14 cellular contexts compared by ENCODE assay signal in the genomic region with DNA sequence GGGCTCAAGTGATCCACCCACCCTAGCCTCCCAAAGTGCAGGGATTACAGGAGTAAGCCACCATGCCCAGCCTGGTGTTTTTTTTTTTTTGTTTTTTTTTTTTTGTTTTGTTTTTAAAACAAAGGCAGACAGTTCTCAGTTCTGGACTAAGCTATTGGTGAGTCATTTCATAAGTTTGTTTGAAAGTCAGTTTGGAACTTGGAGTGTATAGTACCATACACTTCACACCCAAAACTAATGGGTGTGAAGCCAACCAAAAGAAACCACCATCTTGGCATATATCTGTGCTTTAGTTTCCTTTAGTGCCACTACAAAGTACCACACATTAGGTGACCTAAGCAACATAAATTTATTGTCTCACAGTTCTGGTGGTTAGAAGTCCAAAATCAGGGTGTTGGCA.
"Had no signal": no experiment of that assay in that cellular context is flagged by ENCODE, and none has a peak within 500 bp of the region (broad histone marks: within the 10 kb centered on the region; RNA-seq: fewer than 3 reads in every experiment).

No MANE protein-coding gene starts in this region.

- ATAC-seq: activated T-helper 17 cell treated with anti-CD3 and anti-CD28 coated beads, Interleukin-2, amount 50 U/mL, for 72 hours; naive thymus-derived CD4-positive, alpha-beta T cell had no signal

- DNase-seq: activated CD4-positive, alpha-beta T cell treated with anti-CD3 and anti-CD28 coated beads, Interleukin-2, amount 10 ng/mL, durations not matched to agents 24 days and 14 days; activated naive CD4-positive, alpha-beta T cell treated with anti-CD3 and anti-CD28 coated beads for 36 hours; caudate nucleus; islet precursor cell; left ventricle myocardium inferior; naive thymus-derived CD4-positive, alpha-beta T cell; stimulated activated CD4-positive, alpha-beta T cell treated with anti-CD3 and anti-CD28 coated beads, Interleukin-12 subunit alpha, Interleukin-12 subunit beta, amount 100 ng/mL, for 4 hours; stimulated activated naive B cell treated with anti-CD40 and anti-IgM and Interleukin-4, amounts not matched to agents 10 μg/mL and 1 μg/mL and 100 μg/mL, for 72 hours; transverse colon had no signal

- H3K4me3 Mint-ChIP-seq: activated CD4-positive, alpha-beta T cell treated with anti-CD3 and anti-CD28 coated beads, Interleukin-2, amount 10 ng/mL, durations not matched to agents 24 days and 14 days; activated naive CD4-positive, alpha-beta T cell treated with anti-CD3 and anti-CD28 coated beads for 36 hours; activated T-helper 17 cell treated with anti-CD3 and anti-CD28 coated beads, Interleukin-2, amount 50 U/mL, for 72 hours; naive thymus-derived CD4-positive, alpha-beta T cell; stimulated activated naive B cell treated with anti-CD40 and anti-IgM and Interleukin-4, amounts not matched to agents 10 μg/mL and 1 μg/mL and 100 μg/mL, for 72 hours had no signal

- H3K4me1 ChIP-seq: esophagus muscularis mucosa, parathyroid adenoma, transverse colon had no signal

- H3K9me3 ChIP-seq: esophagus muscularis mucosa, left ventricle myocardium inferior, neutrophil, transverse colon had no signal

- H3K4me1 Mint-ChIP-seq: activated T-helper 17 cell treated with anti-CD3 and anti-CD28 coated beads, Interleukin-2, amount 50 U/mL, for 72 hours; stimulated activated naive B cell treated with anti-CD40 and anti-IgM and Interleukin-4, amounts not matched to agents 10 μg/mL and 1 μg/mL and 100 μg/mL, for 72 hours had no signal

- H3K27ac ChIP-seq: esophagus muscularis mucosa, hepatocyte, left ventricle myocardium inferior, neutrophil, parathyroid adenoma, transverse colon had no signal

- H3K36me3 ChIP-seq: esophagus muscularis mucosa, left ventricle myocardium inferior, neutrophil, transverse colon had no signal

- H3K27ac Mint-ChIP-seq: activated CD4-positive, alpha-beta T cell treated with anti-CD3 and anti-CD28 coated beads, Interleukin-2, amount 10 ng/mL, durations not matched to agents 24 days and 14 days; activated naive CD4-positive, alpha-beta T cell treated with anti-CD3 and anti-CD28 coated beads for 36 hours; activated T-helper 17 cell treated with anti-CD3 and anti-CD28 coated beads, Interleukin-2, amount 50 U/mL, for 72 hours; naive thymus-derived CD4-positive, alpha-beta T cell; stimulated activated naive B cell treated with anti-CD40 and anti-IgM and Interleukin-4, amounts not matched to agents 10 μg/mL and 1 μg/mL and 100 μg/mL, for 72 hours had no signal

- H3K36me3 Mint-ChIP-seq: stimulated activated naive B cell treated with anti-CD40 and anti-IgM and Interleukin-4, amounts not matched to agents 10 μg/mL and 1 μg/mL and 100 μg/mL, for 72 hours had no signal

- H3K4me3 ChIP-seq: esophagus muscularis mucosa, hepatocyte, left ventricle myocardium inferior, transverse colon had no signal

- H3K27me3 ChIP-seq: esophagus muscularis mucosa had no signal

- H3K9me3 Mint-ChIP-seq: activated CD4-positive, alpha-beta T cell treated with anti-CD3 and anti-CD28 coated beads, Interleukin-2, amount 10 ng/mL, durations not matched to agents 24 days and 14 days; activated naive CD4-positive, alpha-beta T cell treated with anti-CD3 and anti-CD28 coated beads for 36 hours; activated T-helper 17 cell treated with anti-CD3 and anti-CD28 coated beads, Interleukin-2, amount 50 U/mL, for 72 hours; naive thymus-derived CD4-positive, alpha-beta T cell; stimulated activated naive B cell treated with anti-CD40 and anti-IgM and Interleukin-4, amounts not matched to agents 10 μg/mL and 1 μg/mL and 100 μg/mL, for 72 hours had no signal
